In the genomic region with DNA sequence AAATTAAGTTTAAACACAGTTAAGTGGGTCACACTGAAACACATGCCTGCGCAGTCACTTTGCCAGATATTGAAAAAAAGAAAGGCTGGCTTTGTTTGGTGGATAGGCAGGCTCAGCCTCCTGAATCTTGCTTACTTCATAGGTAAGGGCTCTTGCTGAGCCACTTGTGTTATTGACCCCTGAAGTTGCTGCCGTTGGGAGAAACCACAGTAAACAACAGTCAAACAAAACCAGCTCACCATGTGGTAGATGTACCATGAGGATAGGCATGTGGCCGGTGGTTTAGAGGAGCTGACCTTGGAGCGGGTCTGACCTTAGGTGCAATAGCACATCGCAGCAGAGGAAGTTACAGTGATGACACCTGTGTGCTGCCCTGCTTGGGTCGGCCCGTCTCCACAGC, we compare ENCODE assay signal across 1 cellular context.
TF ChIP-seq lines count a peak whose summit lies in the region.

No MANE protein-coding gene starts in this region.

TF ChIP-seq in HepG2, 621 proteins besides CTCF, POLR2A, EP300 and RAD21 (continued from another document and continues in another):
- TF ChIP-seq ZIK1 (CRISPR knock-in tag; IDR thresholded peaks at IDR 0.05; ENCODE audit: borderline replicate concordance, low read depth) (no peak), KLF9 (CRISPR knock-in tag; IDR thresholded peaks at IDR 0.05; ENCODE audit: low read depth) (no peak), MYNN (CRISPR knock-in tag; IDR thresholded peaks at IDR 0.05; ENCODE audit: low read depth) (no peak), ZNF644 (CRISPR knock-in tag; IDR thresholded peaks at IDR 0.05; ENCODE audit: low read depth) (peak; percentile 94), THAP11 (CRISPR knock-in tag; IDR thresholded peaks at IDR 0.05) (no peak), MED1 (CRISPR knock-in tag; IDR thresholded peaks at IDR 0.05) (peak; percentile 65; the same call in 1 of the 2 replicates), ZNF816 (CRISPR knock-in tag; IDR thresholded peaks at IDR 0.05; ENCODE audit: borderline replicate concordance) (no peak), SIN3B (IDR thresholded peaks at IDR 0.05; ENCODE audit: low read length) (no peak), NR2C2 (CRISPR knock-in tag; IDR thresholded peaks at IDR 0.05; ENCODE audit: borderline replicate concordance) (peak; percentile 40; the same call in 1 of the 2 replicates), ZBTB38 (CRISPR knock-in tag; IDR thresholded peaks at IDR 0.05) (peak; percentile 72), RARG (CRISPR knock-in tag; IDR thresholded peaks at IDR 0.05; ENCODE audit: low read depth) (no peak), RARA (CRISPR knock-in tag; IDR thresholded peaks at IDR 0.05) (peak; percentile 73), YY1 (IDR thresholded peaks at IDR 0.05; ENCODE audit: insufficient read depth, insufficient replicate concordance, low read depth, low read length) (no peak), CEBPG (CRISPR knock-in tag; IDR thresholded peaks at IDR 0.05) (no peak), SOX5 (CRISPR knock-in tag; IDR thresholded peaks at IDR 0.05; ENCODE audit: borderline replicate concordance) (peak; percentile 38; the same call in 1 of the 2 replicates), SP140L (CRISPR knock-in tag; IDR thresholded peaks at IDR 0.05; ENCODE audit: borderline replicate concordance) (no peak), ZNF749 (CRISPR knock-in tag; IDR thresholded peaks at IDR 0.05; ENCODE audit: borderline replicate concordance) (no peak), ZNF292 (CRISPR knock-in tag; IDR thresholded peaks at IDR 0.05; ENCODE audit: borderline replicate concordance, low read depth) (no peak), NCOA2 (CRISPR knock-in tag; IDR thresholded peaks at IDR 0.05) (peak; percentile 38; the same call in 1 of the 2 replicates), EEA1 (CRISPR knock-in tag; IDR thresholded peaks at IDR 0.05; ENCODE audit: borderline replicate concordance) (no peak)
- TF ChIP-seq, protein P1, sequence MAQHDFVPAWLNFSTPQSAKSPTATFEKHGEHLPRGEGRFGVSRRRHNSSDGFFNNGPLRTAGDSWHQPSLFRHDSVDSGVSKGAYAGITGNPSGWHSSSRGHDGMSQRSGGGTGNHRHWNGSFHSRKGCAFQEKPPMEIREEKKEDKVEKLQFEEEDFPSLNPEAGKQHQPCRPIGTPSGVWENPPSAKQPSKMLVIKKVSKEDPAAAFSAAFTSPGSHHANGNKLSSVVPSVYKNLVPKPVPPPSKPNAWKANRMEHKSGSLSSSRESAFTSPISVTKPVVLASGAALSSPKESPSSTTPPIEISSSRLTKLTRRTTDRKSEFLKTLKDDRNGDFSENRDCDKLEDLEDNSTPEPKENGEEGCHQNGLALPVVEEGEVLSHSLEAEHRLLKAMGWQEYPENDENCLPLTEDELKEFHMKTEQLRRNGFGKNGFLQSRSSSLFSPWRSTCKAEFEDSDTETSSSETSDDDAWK (CRISPR knock-in tag; IDR thresholded peaks at IDR 0.05): no peak
- TF ChIP-seq, protein P2, sequence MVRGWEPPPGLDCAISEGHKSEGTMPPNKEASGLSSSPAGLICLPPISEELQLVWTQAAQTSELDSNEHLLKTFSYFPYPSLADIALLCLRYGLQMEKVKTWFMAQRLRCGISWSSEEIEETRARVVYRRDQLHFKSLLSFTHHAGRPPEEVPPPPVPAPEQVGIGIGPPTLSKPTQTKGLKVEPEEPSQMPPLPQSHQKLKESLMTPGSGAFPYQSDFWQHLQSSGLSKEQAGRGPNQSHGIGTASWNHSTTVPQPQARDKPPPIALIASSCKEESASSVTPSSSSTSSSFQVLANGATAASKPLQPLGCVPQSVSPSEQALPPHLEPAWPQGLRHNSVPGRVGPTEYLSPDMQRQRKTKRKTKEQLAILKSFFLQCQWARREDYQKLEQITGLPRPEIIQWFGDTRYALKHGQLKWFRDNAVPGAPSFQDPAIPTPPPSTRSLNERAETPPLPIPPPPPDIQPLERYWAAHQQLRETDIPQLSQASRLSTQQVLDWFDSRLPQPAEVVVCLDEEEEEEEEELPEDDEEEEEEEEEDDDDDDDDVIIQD (CRISPR knock-in tag; IDR thresholded peaks at IDR 0.05; ENCODE audit: low read depth): peak; percentile 57; the same call in 1 of the 2 replicates
- TF ChIP-seq, protein P3, sequence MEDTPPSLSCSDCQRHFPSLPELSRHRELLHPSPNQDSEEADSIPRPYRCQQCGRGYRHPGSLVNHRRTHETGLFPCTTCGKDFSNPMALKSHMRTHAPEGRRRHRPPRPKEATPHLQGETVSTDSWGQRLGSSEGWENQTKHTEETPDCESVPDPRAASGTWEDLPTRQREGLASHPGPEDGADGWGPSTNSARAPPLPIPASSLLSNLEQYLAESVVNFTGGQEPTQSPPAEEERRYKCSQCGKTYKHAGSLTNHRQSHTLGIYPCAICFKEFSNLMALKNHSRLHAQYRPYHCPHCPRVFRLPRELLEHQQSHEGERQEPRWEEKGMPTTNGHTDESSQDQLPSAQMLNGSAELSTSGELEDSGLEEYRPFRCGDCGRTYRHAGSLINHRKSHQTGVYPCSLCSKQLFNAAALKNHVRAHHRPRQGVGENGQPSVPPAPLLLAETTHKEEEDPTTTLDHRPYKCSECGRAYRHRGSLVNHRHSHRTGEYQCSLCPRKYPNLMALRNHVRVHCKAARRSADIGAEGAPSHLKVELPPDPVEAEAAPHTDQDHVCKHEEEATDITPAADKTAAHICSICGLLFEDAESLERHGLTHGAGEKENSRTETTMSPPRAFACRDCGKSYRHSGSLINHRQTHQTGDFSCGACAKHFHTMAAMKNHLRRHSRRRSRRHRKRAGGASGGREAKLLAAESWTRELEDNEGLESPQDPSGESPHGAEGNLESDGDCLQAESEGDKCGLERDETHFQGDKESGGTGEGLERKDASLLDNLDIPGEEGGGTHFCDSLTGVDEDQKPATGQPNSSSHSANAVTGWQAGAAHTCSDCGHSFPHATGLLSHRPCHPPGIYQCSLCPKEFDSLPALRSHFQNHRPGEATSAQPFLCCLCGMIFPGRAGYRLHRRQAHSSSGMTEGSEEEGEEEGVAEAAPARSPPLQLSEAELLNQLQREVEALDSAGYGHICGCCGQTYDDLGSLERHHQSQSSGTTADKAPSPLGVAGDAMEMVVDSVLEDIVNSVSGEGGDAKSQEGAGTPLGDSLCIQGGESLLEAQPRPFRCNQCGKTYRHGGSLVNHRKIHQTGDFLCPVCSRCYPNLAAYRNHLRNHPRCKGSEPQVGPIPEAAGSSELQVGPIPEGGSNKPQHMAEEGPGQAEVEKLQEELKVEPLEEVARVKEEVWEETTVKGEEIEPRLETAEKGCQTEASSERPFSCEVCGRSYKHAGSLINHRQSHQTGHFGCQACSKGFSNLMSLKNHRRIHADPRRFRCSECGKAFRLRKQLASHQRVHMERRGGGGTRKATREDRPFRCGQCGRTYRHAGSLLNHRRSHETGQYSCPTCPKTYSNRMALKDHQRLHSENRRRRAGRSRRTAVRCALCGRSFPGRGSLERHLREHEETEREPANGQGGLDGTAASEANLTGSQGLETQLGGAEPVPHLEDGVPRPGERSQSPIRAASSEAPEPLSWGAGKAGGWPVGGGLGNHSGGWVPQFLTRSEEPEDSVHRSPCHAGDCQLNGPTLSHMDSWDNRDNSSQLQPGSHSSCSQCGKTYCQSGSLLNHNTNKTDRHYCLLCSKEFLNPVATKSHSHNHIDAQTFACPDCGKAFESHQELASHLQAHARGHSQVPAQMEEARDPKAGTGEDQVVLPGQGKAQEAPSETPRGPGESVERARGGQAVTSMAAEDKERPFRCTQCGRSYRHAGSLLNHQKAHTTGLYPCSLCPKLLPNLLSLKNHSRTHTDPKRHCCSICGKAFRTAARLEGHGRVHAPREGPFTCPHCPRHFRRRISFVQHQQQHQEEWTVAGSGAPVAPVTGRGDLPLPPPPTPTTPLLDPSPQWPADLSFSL (CRISPR knock-in tag; IDR thresholded peaks at IDR 0.05): no peak
- TF ChIP-seq, protein P4, sequence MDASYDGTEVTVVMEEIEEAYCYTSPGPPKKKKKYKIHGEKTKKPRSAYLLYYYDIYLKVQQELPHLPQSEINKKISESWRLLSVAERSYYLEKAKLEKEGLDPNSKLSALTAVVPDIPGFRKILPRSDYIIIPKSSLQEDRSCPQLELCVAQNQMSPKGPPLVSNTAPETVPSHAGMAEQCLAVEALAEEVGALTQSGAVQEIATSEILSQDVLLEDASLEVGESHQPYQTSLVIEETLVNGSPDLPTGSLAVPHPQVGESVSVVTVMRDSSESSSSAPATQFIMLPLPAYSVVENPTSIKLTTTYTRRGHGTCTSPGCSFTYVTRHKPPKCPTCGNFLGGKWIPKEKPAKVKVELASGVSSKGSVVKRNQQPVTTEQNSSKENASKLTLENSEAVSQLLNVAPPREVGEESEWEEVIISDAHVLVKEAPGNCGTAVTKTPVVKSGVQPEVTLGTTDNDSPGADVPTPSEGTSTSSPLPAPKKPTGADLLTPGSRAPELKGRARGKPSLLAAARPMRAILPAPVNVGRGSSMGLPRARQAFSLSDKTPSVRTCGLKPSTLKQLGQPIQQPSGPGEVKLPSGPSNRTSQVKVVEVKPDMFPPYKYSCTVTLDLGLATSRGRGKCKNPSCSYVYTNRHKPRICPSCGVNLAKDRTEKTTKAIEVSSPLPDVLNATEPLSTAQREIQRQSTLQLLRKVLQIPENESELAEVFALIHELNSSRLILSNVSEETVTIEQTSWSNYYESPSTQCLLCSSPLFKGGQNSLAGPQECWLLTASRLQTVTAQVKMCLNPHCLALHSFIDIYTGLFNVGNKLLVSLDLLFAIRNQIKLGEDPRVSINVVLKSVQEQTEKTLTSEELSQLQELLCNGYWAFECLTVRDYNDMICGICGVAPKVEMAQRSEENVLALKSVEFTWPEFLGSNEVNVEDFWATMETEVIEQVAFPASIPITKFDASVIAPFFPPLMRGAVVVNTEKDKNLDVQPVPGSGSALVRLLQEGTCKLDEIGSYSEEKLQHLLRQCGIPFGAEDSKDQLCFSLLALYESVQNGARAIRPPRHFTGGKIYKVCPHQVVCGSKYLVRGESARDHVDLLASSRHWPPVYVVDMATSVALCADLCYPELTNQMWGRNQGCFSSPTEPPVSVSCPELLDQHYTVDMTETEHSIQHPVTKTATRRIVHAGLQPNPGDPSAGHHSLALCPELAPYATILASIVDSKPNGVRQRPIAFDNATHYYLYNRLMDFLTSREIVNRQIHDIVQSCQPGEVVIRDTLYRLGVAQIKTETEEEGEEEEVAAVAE (CRISPR knock-in tag; IDR thresholded peaks at IDR 0.05; ENCODE audit: borderline replicate concordance): no peak
- TF ChIP-seq, protein P5, sequence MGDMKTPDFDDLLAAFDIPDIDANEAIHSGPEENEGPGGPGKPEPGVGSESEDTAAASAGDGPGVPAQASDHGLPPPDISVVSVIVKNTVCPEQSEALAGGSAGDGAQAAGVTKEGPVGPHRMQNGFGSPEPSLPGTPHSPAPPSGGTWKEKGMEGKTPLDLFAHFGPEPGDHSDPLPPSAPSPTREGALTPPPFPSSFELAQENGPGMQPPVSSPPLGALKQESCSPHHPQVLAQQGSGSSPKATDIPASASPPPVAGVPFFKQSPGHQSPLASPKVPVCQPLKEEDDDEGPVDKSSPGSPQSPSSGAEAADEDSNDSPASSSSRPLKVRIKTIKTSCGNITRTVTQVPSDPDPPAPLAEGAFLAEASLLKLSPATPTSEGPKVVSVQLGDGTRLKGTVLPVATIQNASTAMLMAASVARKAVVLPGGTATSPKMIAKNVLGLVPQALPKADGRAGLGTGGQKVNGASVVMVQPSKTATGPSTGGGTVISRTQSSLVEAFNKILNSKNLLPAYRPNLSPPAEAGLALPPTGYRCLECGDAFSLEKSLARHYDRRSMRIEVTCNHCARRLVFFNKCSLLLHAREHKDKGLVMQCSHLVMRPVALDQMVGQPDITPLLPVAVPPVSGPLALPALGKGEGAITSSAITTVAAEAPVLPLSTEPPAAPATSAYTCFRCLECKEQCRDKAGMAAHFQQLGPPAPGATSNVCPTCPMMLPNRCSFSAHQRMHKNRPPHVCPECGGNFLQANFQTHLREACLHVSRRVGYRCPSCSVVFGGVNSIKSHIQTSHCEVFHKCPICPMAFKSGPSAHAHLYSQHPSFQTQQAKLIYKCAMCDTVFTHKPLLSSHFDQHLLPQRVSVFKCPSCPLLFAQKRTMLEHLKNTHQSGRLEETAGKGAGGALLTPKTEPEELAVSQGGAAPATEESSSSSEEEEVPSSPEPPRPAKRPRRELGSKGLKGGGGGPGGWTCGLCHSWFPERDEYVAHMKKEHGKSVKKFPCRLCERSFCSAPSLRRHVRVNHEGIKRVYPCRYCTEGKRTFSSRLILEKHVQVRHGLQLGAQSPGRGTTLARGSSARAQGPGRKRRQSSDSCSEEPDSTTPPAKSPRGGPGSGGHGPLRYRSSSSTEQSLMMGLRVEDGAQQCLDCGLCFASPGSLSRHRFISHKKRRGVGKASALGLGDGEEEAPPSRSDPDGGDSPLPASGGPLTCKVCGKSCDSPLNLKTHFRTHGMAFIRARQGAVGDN (CRISPR knock-in tag; IDR thresholded peaks at IDR 0.05): peak; percentile 64
- TF ChIP-seq, protein P6, sequence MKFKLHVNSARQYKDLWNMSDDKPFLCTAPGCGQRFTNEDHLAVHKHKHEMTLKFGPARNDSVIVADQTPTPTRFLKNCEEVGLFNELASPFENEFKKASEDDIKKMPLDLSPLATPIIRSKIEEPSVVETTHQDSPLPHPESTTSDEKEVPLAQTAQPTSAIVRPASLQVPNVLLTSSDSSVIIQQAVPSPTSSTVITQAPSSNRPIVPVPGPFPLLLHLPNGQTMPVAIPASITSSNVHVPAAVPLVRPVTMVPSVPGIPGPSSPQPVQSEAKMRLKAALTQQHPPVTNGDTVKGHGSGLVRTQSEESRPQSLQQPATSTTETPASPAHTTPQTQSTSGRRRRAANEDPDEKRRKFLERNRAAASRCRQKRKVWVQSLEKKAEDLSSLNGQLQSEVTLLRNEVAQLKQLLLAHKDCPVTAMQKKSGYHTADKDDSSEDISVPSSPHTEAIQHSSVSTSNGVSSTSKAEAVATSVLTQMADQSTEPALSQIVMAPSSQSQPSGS (CRISPR knock-in tag; IDR thresholded peaks at IDR 0.05): no peak
- TF ChIP-seq, protein P7, sequence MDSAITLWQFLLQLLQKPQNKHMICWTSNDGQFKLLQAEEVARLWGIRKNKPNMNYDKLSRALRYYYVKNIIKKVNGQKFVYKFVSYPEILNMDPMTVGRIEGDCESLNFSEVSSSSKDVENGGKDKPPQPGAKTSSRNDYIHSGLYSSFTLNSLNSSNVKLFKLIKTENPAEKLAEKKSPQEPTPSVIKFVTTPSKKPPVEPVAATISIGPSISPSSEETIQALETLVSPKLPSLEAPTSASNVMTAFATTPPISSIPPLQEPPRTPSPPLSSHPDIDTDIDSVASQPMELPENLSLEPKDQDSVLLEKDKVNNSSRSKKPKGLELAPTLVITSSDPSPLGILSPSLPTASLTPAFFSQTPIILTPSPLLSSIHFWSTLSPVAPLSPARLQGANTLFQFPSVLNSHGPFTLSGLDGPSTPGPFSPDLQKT (CRISPR knock-in tag; IDR thresholded peaks at IDR 0.05; ENCODE audit: borderline replicate concordance): no peak
- TF ChIP-seq, protein P8, sequence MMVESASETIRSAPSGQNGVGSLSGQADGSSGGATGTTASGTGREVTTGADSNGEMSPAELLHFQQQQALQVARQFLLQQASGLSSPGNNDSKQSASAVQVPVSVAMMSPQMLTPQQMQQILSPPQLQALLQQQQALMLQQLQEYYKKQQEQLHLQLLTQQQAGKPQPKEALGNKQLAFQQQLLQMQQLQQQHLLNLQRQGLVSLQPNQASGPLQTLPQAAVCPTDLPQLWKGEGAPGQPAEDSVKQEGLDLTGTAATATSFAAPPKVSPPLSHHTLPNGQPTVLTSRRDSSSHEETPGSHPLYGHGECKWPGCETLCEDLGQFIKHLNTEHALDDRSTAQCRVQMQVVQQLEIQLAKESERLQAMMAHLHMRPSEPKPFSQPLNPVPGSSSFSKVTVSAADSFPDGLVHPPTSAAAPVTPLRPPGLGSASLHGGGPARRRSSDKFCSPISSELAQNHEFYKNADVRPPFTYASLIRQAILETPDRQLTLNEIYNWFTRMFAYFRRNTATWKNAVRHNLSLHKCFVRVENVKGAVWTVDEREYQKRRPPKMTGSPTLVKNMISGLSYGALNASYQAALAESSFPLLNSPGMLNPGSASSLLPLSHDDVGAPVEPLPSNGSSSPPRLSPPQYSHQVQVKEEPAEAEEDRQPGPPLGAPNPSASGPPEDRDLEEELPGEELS (CRISPR knock-in tag; IDR thresholded peaks at IDR 0.05): peak; percentile 66
